ENCODE assay signal across 15 cellular contexts in genomic region chr5:74993743-74994142, GRCh38.
"Had no signal": no experiment of that assay in that cellular context is flagged by ENCODE, and none has a peak within 500 bp of the region (broad histone marks: within the 10 kb centered on the region; RNA-seq: fewer than 3 reads in every experiment).

No MANE protein-coding gene starts in this region.

- H3K4me3 ChIP-seq: coronary artery, gastroesophageal sphincter, lung, transverse colon had no signal

- ATAC-seq: activated CD8-positive, alpha-beta T cell treated with anti-CD3 and anti-CD28 coated beads, Interleukin-2, amount 10 ng/mL, durations not matched to agents 7 days and 5 days; gastroesophageal sphincter; naive thymus-derived CD4-positive, alpha-beta T cell; right cardiac atrium; stimulated activated memory B cell treated with anti-CD40 and anti-IgM and Interleukin-4, amounts not matched to agents 10 μg/mL and 1 μg/mL and 100 μg/mL, for 72 hours; WTC11 had no signal

- H3K9me3 ChIP-seq: gastroesophageal sphincter, neutrophil, transverse colon had no signal

- FAIRE-seq: astrocyte had no signal

- H3K36me3 ChIP-seq: gastroesophageal sphincter, neutrophil, transverse colon had no signal

- DNase-seq: activated CD4-positive, alpha-beta T cell treated with anti-CD3 and anti-CD28 coated beads for 48 hours; activated CD8-positive, alpha-beta memory T cell treated with anti-CD3 and anti-CD28 coated beads, Interleukin-2, amount 50 U/mL, for 48 hours; activated CD8-positive, alpha-beta T cell treated with anti-CD3 and anti-CD28 coated beads, Interleukin-2, amount 10 ng/mL, durations not matched to agents 7 days and 5 days; activated naive CD4-positive, alpha-beta T cell; effector CD4-positive, alpha-beta T cell; naive thymus-derived CD4-positive, alpha-beta T cell; right cardiac atrium; transverse colon had no signal

- H3K4me1 ChIP-seq: gastroesophageal sphincter, transverse colon had no signal

- H3K27ac ChIP-seq: coronary artery, gastroesophageal sphincter, neutrophil, transverse colon had no signal

- H3K27me3 ChIP-seq: gastroesophageal sphincter, neutrophil, transverse colon had no signal
